Comparison of ENCODE assay signal across 8 cellular contexts in genomic region chr16:278863-279366, GRCh38. TPM values are rescaled to one million over a fixed set of nuclear protein-coding genes. Genes with fewer than 3 reads are reported as not detected.
DNase-seq lines count a peak whose midpoint lies in the region; ATAC-seq, FAIRE-seq and TF ChIP-seq lines count a peak whose summit lies in the region.

No MANE protein-coding gene starts in this region.

- no TSS peak for BruUV-seq in PC-3 (replicated peaks; lab: Mats Ljungman, UMichigan)

- H3K36me3 ChIP-seq in PC-3 (ENCODE audit: low read depth, low read length), result no peaks in the 10 kb centered on the region

- peaks cover 6% of the 10 kb centered on the region for H3K4me1 Mint-ChIP-seq in central memory CD8-positive, alpha-beta T cell
- H3K4me1 Mint-ChIP-seq in osteocyte (ENCODE audit: unreplicated experiment), result no peaks in the 10 kb centered on the region

- no peaks in the 10 kb centered on the region for H3K9me3 Mint-ChIP-seq in central memory CD8-positive, alpha-beta T cell
- no peaks in the 10 kb centered on the region for H3K9me3 Mint-ChIP-seq in osteocyte (ENCODE audit: unreplicated experiment)

- H3K27me3 ChIP-seq in PC-3 (ENCODE audit: low read length), result peaks cover 11% of the 10 kb centered on the region

- POLR2A ChIA-PET in PC-3 (lab: Charles Lee; ENCODE audit: unreplicated experiment), result no interaction called here

- peak; percentile 8 to 18 for DNase-seq in AML-193 (lab: John Stamatoyannopoulos, UW)
- DNase-seq in GM12891 (ENCODE audit: insufficient read length, low spot score), result peak; percentile 73
- DNase-seq in PC-3, result peak; percentile 59
- peak in 1 of 2 donors; percentile 25 for DNase-seq in central memory CD8-positive, alpha-beta T cell (ENCODE audit: low spot score in 2 of 2)
- DNase-seq in retinal pigment epithelial cell (ENCODE audit: low read depth), result peak; percentile 39
- no peak for DNase-seq in GM19239 (ENCODE audit: insufficient read length, low spot score)
- no peak for DNase-seq in osteocyte (ENCODE audit: extremely low spot score, unreplicated experiment)

- no peak overlapping the region for H3K4me2 ChIP-seq in PC-3 (ENCODE audit: low read length)

- H2AFZ ChIP-seq in PC-3 (ENCODE audit: low read length), result no peak overlapping the region

- H3K36me3 Mint-ChIP-seq in central memory CD8-positive, alpha-beta T cell (ENCODE audit: insufficient read depth), result peaks cover 6% of the 10 kb centered on the region
- H3K36me3 Mint-ChIP-seq in osteocyte (ENCODE audit: unreplicated experiment), result no peaks in the 10 kb centered on the region

- H3K27ac Mint-ChIP-seq in central memory CD8-positive, alpha-beta T cell (ENCODE audit: low read depth), result no peak overlapping the region
- H3K27ac Mint-ChIP-seq in osteocyte (ENCODE audit: unreplicated experiment), result no peak overlapping the region

- no peaks in the 10 kb centered on the region for H3K9me2 ChIP-seq in PC-3 (replicated peaks; ENCODE audit: low read length)

- intact Hi-C loops in PC-3 (cut with micrococcal nuclease), result no loop called here

- TF ChIP-seq CTCF in PC-3 (conservative IDR thresholded peaks at IDR 0.05; ENCODE audit: low read depth, low read length) (no peak), retinal pigment epithelial cell (conservative IDR thresholded peaks at IDR 0.05; ENCODE audit: low read depth, low read length) (no peak), osteocyte (IDR thresholded peaks at IDR 0.05) (no peak)

- H3F3A ChIP-seq in PC-3 (ENCODE audit: low read length, unreplicated experiment), result no peaks in the 10 kb centered on the region

- H3K4me1 ChIP-seq in PC-3 (ENCODE audit: insufficient read depth, low read length), result no peaks in the 10 kb centered on the region

- H3K4me3 ChIP-seq in PC-3 (ENCODE audit: low read length), result no peak overlapping the region
- H3K4me3 ChIP-seq in retinal pigment epithelial cell (ENCODE audit: low read length), result no peak overlapping the region

- H3K4me3 Mint-ChIP-seq in central memory CD8-positive, alpha-beta T cell, result no peak overlapping the region
- no peak overlapping the region for H3K4me3 Mint-ChIP-seq in osteocyte (ENCODE audit: unreplicated experiment)

- FAIRE-seq in GM12891 (lab: Jason Lieb, UNC) (peak; percentile 76), GM19239 (lab: Jason Lieb, UNC) (no peak)

- no peaks in the 10 kb centered on the region for H3K9me3 ChIP-seq in PC-3 (ENCODE audit: low read length)

- CTCF ChIA-PET in PC-3 (lab: Charles Lee), result no interaction called here

- H4K20me1 ChIP-seq in PC-3 (ENCODE audit: low read length), result no peaks in the 10 kb centered on the region

- TF ChIP-seq POLR2A in GM12891 (IDR thresholded peaks at IDR 0.05; ENCODE audit: low read depth, low read length), result no peak

- H3K27me3 Mint-ChIP-seq in central memory CD8-positive, alpha-beta T cell, result peaks cover 9% of the 10 kb centered on the region
- H3K27me3 Mint-ChIP-seq in osteocyte (ENCODE audit: unreplicated experiment), result no peaks in the 10 kb centered on the region

- H3K79me2 ChIP-seq in PC-3 (ENCODE audit: low read length), result no peaks in the 10 kb centered on the region

- peak; percentile 65 for ATAC-seq in PC-3
- ATAC-seq in central memory CD8-positive, alpha-beta T cell (replicated peaks; ENCODE audit: extremely low read depth, poor library complexity, severe bottlenecking), result peak; percentile 81
- ATAC-seq in HG03432 (IDR thresholded peaks at IDR 0.05; ENCODE audit: unreplicated experiment), result no peak

- no peak overlapping the region for H3K27ac ChIP-seq in PC-3 (ENCODE audit: low read length)

- H3K9ac ChIP-seq in PC-3 (ENCODE audit: low read length), result no peak overlapping the region

TF ChIP-seq in GM12891, 5 proteins besides CTCF, POLR2A, EP300 and RAD21:
- no peak for TF ChIP-seq SPI1 (IDR thresholded peaks at IDR 0.05; ENCODE audit: low read depth, low read length)
- no peak for TF ChIP-seq PAX5 (IDR thresholded peaks at IDR 0.05; ENCODE audit: insufficient read depth, low read length, severe bottlenecking)
- TF ChIP-seq TAF1 (IDR thresholded peaks at IDR 0.05; ENCODE audit: low read depth, low read length), result no peak
- no peak for TF ChIP-seq POU2F2 (IDR thresholded peaks at IDR 0.05; ENCODE audit: low read depth, low read length)

RNA-seq across cellular contexts. Expression of gene ARHGDIG, which starts 1.5 kb away (rescaled TPM):
- 0.56 TPM for polyA plus RNA-seq in GM12891 (2012; ENCODE audit: low read depth, missing spikeins)
- total RNA-seq in PC-3 (2014; rRNA removed), result 0.35 TPM in 1 of 2 replicates, not detected in the other
- 0.54 TPM in 1 of 2 replicates, not detected in the other for total RNA-seq in osteocyte

RNA-seq across cellular contexts. Expression of gene RGS11, which starts 3.2 kb away (rescaled TPM):
- 0.12 TPM for polyA plus RNA-seq in GM12891 (2012; ENCODE audit: low read depth, missing spikeins)
- total RNA-seq in PC-3 (2014; rRNA removed) (1.2 and 1.5 TPM in 2 replicates), osteocyte (6.2 and 9.5 TPM in 2 replicates)

RNA-seq across cellular contexts. Expression of gene PDIA2, which starts 4.0 kb away (rescaled TPM):
- 0.24 TPM for polyA plus RNA-seq in GM12891 (2012; ENCODE audit: low read depth, missing spikeins)
- not detected in 2 replicates for total RNA-seq in PC-3 (2014; rRNA removed)
- not detected in 2 replicates for total RNA-seq in osteocyte

RNA-seq across cellular contexts. Expression of gene FAM234A, which starts 44.3 kb away (rescaled TPM):
- polyA plus RNA-seq in GM12891 (2012; ENCODE audit: low read depth, missing spikeins), result 34.1 TPM
- 31.4 and 38.0 TPM in 2 replicates for total RNA-seq in PC-3 (2014; rRNA removed)
- total RNA-seq in osteocyte, result 171 and 185 TPM in 2 replicates

RNA-seq across cellular contexts. Expression of gene LUC7L, which starts 49.7 kb away (rescaled TPM):
- 36.3 TPM for polyA plus RNA-seq in GM12891 (2012; ENCODE audit: low read depth, missing spikeins)
- total RNA-seq in PC-3 (2014; rRNA removed), result 46.0 and 61.9 TPM in 2 replicates
- total RNA-seq in osteocyte, result 103 and 104 TPM in 2 replicates

Comparison
In these comparisons a context has a peak if more than half of its experiments do, and no peak if none do; other contexts are left out.
1. DNase-seq: peak in AML-193 (2 of 2), GM12891 (single experiment), PC-3 (single experiment) and retinal pigment epithelial cell (single experiment); none in GM19239 (single experiment) and osteocyte (single experiment).